Comparison of ENCODE assay signal across 8 cellular contexts in the genomic region with DNA sequence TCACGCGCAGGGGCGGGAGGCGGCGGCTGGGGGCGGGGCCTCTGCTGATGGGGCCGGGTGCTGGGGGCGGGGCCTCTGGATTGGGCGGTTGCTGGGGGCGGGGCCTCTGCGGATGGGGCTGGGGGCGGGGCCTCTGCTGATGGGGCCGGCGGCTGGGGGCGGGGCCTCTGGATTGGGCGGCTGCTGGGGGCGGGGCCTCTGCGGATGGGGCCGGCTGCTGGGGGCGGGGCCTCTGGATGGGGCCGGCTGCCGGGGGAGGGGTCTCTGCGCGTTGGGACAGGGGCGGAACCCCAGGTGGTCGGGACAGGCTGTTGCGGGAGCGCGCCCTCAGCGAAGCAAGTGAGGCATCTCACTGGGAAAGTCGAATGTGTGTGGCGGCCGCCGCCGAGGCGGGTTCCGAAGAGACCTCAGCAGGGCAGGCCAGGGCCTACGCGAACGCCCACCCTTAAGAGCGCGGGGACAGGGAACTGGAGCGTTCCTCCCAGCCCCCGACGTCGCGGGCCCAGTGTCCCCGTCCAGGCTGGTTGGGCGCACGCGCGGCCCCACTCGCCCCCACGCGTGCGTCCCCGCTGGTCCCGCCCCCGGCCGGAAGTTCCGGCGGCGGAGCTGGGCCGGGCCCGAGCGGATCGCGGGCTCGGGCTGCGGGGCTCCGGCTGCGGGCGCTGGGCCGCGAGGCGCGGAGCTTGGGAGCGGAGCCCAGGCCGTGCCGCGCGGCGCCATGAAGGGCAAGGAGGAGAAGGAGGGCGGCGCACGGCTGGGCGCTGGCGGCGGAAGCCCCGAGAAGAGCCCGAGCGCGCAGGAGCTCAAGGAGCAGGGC. TPM values are rescaled to one million over a fixed set of nuclear protein-coding genes. Genes with fewer than 3 reads are reported as not detected.
DNase-seq lines count a peak whose midpoint lies in the region; ATAC-seq and TF ChIP-seq lines count a peak whose summit lies in the region.

Gene STUB1 (plus strand): TSS at position 603 of the 817 bp plus-strand sequence. CDS start 116 bp downstream, at position 719.

- TF ChIP-seq POLR2A in transverse colon (IDR thresholded peaks at IDR 0.05) = peak; percentile 44

- DNase-seq in D341Med (ENCODE audit: low spot score) (peak; percentile 91), GM23338 (ENCODE audit: low spot score) (peak; percentile 95), NAMALWA (ENCODE audit: low spot score) (peak; percentile 90), T-helper 17 cell (peak; percentile 76 to 89 (median 89)), amniotic epithelial cell (ENCODE audit: low read depth) (peak; percentile 72), left cardiac atrium (peak; percentile 90), posterior vena cava (ENCODE audit: low spot score) (peak; percentile 96), transverse colon (peak; percentile 92)

- in situ Hi-C loops in transverse colon (cut with MboI; ENCODE audit: low pct_ligation_motif_present in 1 of 4, low pct_unique_long_range_greater_than_20kb in 1 of 4, low sequenced_read_pairs in 3 of 4) = no loop called here

- intact Hi-C loops in left cardiac atrium (cut with DNase I) (no loop called here), posterior vena cava (cut with DNase I) (no loop called here), transverse colon (cut with DNase I; ENCODE audit: low total_unique reads) (no loop called here)

- TF ChIP-seq EP300 in transverse colon (IDR thresholded peaks at IDR 0.05; ENCODE audit: low read depth) = no peak

- peaks cover 27% of the 10 kb centered on the region for H3K27me3 Mint-ChIP-seq in GM23338 (ENCODE audit: insufficient read depth, low read depth, poor library complexity)
- H3K27me3 Mint-ChIP-seq in T-helper 17 cell = no peaks in the 10 kb centered on the region

- H3K4me1 ChIP-seq in GM23338 (ENCODE audit: insufficient read depth) (peaks cover 16% of the 10 kb centered on the region; the same call in 1 of the 2 replicates), transverse colon (peaks cover 44 to 81% (median 65%) of the 10 kb centered on the region in 4 donors)

- WGBS in transverse colon (ENCODE audit: low coverage in 1 of 2), 2 donors = 0% methylated on average over 54 of the region's 93 CpGs; no CpG with 5 or more reads in 1 of the 2 donors

- no peaks in the 10 kb centered on the region; the same call in 1 of the 3 replicates for H3K9me3 Mint-ChIP-seq in GM23338

- H3K4me2 ChIP-seq in GM23338 = peak within 1 kb of the TSS; percentile 86

- H3K27ac ChIP-seq in GM23338 (ENCODE audit: low read depth) (no peak within 1 kb of the TSS), transverse colon (peak within 1 kb of the TSS; percentile 91 to 96 (median 95))

- no peak for TF ChIP-seq CTCF in GM23338 (conservative IDR thresholded peaks at IDR 0.05; ENCODE audit: low read depth in 2 of 2)
- TF ChIP-seq CTCF in transverse colon (IDR thresholded peaks at IDR 0.05) = no peak

- H3K4me1 Mint-ChIP-seq in GM23338 (peaks cover 28% of the 10 kb centered on the region), T-helper 17 cell (peaks cover 22% of the 10 kb centered on the region)

- H3K27ac Mint-ChIP-seq in GM23338 (peak within 1 kb of the TSS; percentile 59), T-helper 17 cell (peak within 1 kb of the TSS; percentile 37)

- H4K20me1 ChIP-seq in GM23338 (replicated peaks; ENCODE audit: insufficient read depth) = peaks cover 14% of the 10 kb centered on the region; the same call in 1 of the 2 replicates

- no peaks in the 10 kb centered on the region for H3K27me3 ChIP-seq in GM23338 (ENCODE audit: insufficient read depth)
- no peaks in the 10 kb centered on the region for H3K27me3 ChIP-seq in transverse colon

- peak within 1 kb of the TSS; percentile 71 for H3K4me3 ChIP-seq in GM23338
- H3K4me3 ChIP-seq in transverse colon = peak within 1 kb of the TSS; percentile 69 to 86 (median 79)

- peaks cover 27% of the 10 kb centered on the region for H3F3A ChIP-seq in GM23338 (replicated peaks; ENCODE audit: low read depth)

- H3K9me2 ChIP-seq in GM23338 (ENCODE audit: insufficient read depth) = no peaks in the 10 kb centered on the region

- H3K9me3 ChIP-seq in T-helper 17 cell (ENCODE audit: control insufficient read depth, low read length, poor library complexity, severe bottlenecking) (no peaks in the 10 kb centered on the region), transverse colon (no peaks in the 10 kb centered on the region)

- H3K36me3 Mint-ChIP-seq in GM23338 (ENCODE audit: low read depth) (peaks cover 24% of the 10 kb centered on the region), T-helper 17 cell (ENCODE audit: low read depth) (no peaks in the 10 kb centered on the region)

- peak; percentile 5 for ATAC-seq in GM23338
- peak; percentile 55 for ATAC-seq in T-helper 17 cell
- ATAC-seq in left cardiac atrium = peak; percentile 73 to 75

- peaks cover 9% of the 10 kb centered on the region; the same call in 1 of the 2 replicates for H3K79me2 ChIP-seq in GM23338 (replicated peaks; ENCODE audit: insufficient read depth)

- 0 out of 2 replicates have a peak within 1 kb of the TSS, but pooled peaks have one; percentile 59 for H2AFZ ChIP-seq in GM23338

- H3K4me3 Mint-ChIP-seq in GM23338 (peak within 1 kb of the TSS; percentile 84), T-helper 17 cell (peak within 1 kb of the TSS; percentile 83)

- H3K36me3 ChIP-seq in GM23338 (ENCODE audit: insufficient read depth) (no peaks in the 10 kb centered on the region; the same call in 1 of the 2 replicates), transverse colon (peaks cover 0 to 9% (median 0%) of the 10 kb centered on the region in 4 donors)

TF ChIP-seq in GM23338, 12 proteins besides CTCF, POLR2A, EP300 and RAD21:
- no peak for TF ChIP-seq EZH2phosphoT487 (IDR thresholded peaks at IDR 0.05; ENCODE audit: unreplicated experiment)
- peak; percentile 77 for TF ChIP-seq POLR2AphosphoS5 (IDR thresholded peaks at IDR 0.05; ENCODE audit: low read depth)

RNA-seq across cellular contexts. Expression of gene STUB1, which starts in this region (rescaled TPM):
- 108 and 123 TPM in 2 replicates for total RNA-seq in GM23338 (2014; rRNA removed; shearing (Covaris generic))
- 91.7 and 107 TPM in 2 replicates for polyA plus RNA-seq in GM23338 (2016; fragmentation: Nextera tagmentation; extraction: Ambion mirVana)
- total RNA-seq in T-helper 17 cell (10 to 100 TPM; 65.5 to 67.4 TPM), left cardiac atrium (100 to 1,000 TPM in 1 of 2 donors, 10 to 100 TPM in 1; 89.1 to 101 TPM), posterior vena cava (10 to 100 TPM; 73.3 to 79.7 TPM), transverse colon (100 to 1,000 TPM in 3 of 4 donors, 10 to 100 TPM in 1; 51.9 to 190 (median 134) TPM)

Comparison
In these comparisons a context has a peak if more than half of its experiments do, and no peak if none do; other contexts are left out.
1. ATAC-seq: peak in every context shown above with its lines; median percentile 74 in left cardiac atrium; 55 in T-helper 17 cell; 5 in GM23338.